In the genomic region with DNA sequence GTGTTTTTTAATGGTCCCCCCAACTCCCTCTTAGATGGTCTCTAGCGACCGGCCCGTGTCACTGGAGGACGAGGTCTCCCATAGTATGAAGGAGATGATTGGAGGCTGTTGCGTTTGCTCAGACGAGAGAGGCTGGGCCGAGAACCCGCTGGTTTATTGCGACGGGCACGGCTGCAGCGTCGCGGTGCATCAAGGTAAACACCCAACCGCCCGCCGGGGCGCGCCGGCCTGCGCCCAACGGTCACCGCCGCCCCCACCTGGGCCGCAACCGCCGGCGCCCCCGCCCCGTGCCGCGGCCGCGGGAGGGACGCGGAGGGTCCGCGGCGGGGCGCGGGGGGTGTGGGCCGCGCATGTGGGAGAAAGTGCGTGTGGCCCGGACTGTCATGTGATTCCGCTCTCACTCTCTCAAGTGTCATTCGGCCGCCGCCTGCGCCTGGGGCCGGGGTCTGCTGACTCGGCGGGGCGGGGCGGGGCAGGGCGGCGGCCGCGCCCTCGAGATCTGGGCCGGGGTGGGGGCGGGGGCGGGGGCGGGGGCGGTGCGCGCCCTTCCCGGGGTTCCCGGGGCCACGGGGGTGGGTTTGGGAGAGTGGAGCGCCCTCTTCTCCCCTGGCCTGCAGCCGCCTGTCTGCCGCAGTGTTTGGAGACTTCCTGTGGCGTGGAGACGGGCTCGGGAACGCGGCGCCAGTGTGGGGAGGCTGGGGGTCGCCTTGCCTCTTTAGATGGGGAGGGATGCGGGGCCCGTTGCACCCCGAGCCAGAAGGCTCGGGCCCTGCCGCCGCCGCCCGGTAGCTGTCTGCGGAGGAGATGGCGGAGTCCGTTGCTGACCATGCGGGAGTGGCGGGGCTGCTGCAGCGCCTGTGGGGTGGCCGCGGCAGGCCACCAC, we compare ENCODE assay signal across 8 cellular contexts.
DNase-seq lines count a peak whose midpoint lies in the region; ATAC-seq and TF ChIP-seq lines count a peak whose summit lies in the region.

No MANE protein-coding gene starts in this region.

- ATAC-seq in HG02870 (IDR thresholded peaks at IDR 0.05; ENCODE audit: unreplicated experiment): peak; percentile 24

- peaks cover 19% of the 10 kb centered on the region for H3K36me3 Mint-ChIP-seq in activated naive CD4-positive, alpha-beta T cell treated with anti-CD3 and anti-CD28 coated beads, Interleukin-2, amount 10 ng/mL, durations not matched to agents 7 days and 5 days

- peak overlapping the region; percentile 91 for H3K27ac Mint-ChIP-seq in activated naive CD4-positive, alpha-beta T cell treated with anti-CD3 and anti-CD28 coated beads, Interleukin-2, amount 10 ng/mL, durations not matched to agents 7 days and 5 days

- no peaks in the 10 kb centered on the region for H3K9me3 Mint-ChIP-seq in activated naive CD4-positive, alpha-beta T cell treated with anti-CD3 and anti-CD28 coated beads, Interleukin-2, amount 10 ng/mL, durations not matched to agents 7 days and 5 days

- H3K4me3 Mint-ChIP-seq in activated naive CD4-positive, alpha-beta T cell treated with anti-CD3 and anti-CD28 coated beads, Interleukin-2, amount 10 ng/mL, durations not matched to agents 7 days and 5 days: peak overlapping the region; percentile 94

- H3K27me3 Mint-ChIP-seq in activated naive CD4-positive, alpha-beta T cell treated with anti-CD3 and anti-CD28 coated beads, Interleukin-2, amount 10 ng/mL, durations not matched to agents 7 days and 5 days: peaks cover 3% of the 10 kb centered on the region

- DNase-seq in GM10266 (ENCODE audit: extremely low spot score): peak; percentile 77
- peak; percentile 35 to 38 for DNase-seq in SHP77 (lab: John Stamatoyannopoulos, UW)
- peak; percentile 65 for DNase-seq in activated naive CD4-positive, alpha-beta T cell treated with anti-CD3 and anti-CD28 coated beads, Interleukin-2, amount 10 ng/mL, durations not matched to agents 7 days and 5 days
- DNase-seq in glomerular visceral epithelial cell (ENCODE audit: extremely low spot score): peak; percentile 38
- DNase-seq in nucleus accumbens (lab: John Stamatoyannopoulos, UW): peak in 42 of 56 donors; percentile 7 to 75 (median 60)
- no peak for DNase-seq in NCI-H524 treated with DMSO at 0.1 percent for 48 hours (lab: John Stamatoyannopoulos, UW)
- no peak for DNase-seq in medulla oblongata (ENCODE audit: extremely low spot score)

- CTCF ChIA-PET in activated naive CD4-positive, alpha-beta T cell treated with anti-CD3 and anti-CD28 coated beads, Interleukin-2, amount 10 ng/mL, durations not matched to agents 7 days and 5 days (lab: Charles Lee): no interaction called here

- no peak for TF ChIP-seq CTCF in GM10266 (IDR thresholded peaks at IDR 0.05; ENCODE audit: control insufficient read depth, insufficient read depth, low read depth, missing control alignments)

- H3K4me1 Mint-ChIP-seq in activated naive CD4-positive, alpha-beta T cell treated with anti-CD3 and anti-CD28 coated beads, Interleukin-2, amount 10 ng/mL, durations not matched to agents 7 days and 5 days: peaks cover 33% of the 10 kb centered on the region

Comparison
In these comparisons a context has a peak if more than half of its experiments do, and no peak if none do; other contexts are left out.
1. DNase-seq: peak in GM10266 (single experiment), SHP77 (2 of 2), activated naive CD4-positive, alpha-beta T cell treated with anti-CD3 and anti-CD28 coated beads, Interleukin-2, amount 10 ng/mL, durations not matched to agents 7 days and 5 days (single experiment), glomerular visceral epithelial cell (single experiment) and nucleus accumbens (42 of 56); none in NCI-H524 treated with DMSO at 0.1 percent for 48 hours (single experiment) and medulla oblongata (single experiment).